In genomic region chr4:136476773-136477172, GRCh38 we compare ENCODE assay signal across 31 cellular contexts.
"Had no signal": no experiment of that assay in that cellular context is flagged by ENCODE, and none has a peak within 500 bp of the region (broad histone marks: within the 10 kb centered on the region; RNA-seq: fewer than 3 reads in every experiment).

No MANE protein-coding gene starts in this region.

- H3K36me3 Mint-ChIP-seq: activated naive CD4-positive, alpha-beta T cell treated with anti-CD3 and anti-CD28 coated beads, Interleukin-2, amount 50 U/mL, for 24 hours; activated naive CD8-positive, alpha-beta T cell treated with anti-CD3 and anti-CD28 coated beads for 36 hours had no signal

- H3K9me3 ChIP-seq: gastrocnemius medialis, heart left ventricle had no signal

- H3K9me3 Mint-ChIP-seq: activated B cell treated with CpG ODN at 0.5 μM for 24 hours; activated CD8-positive, alpha-beta T cell treated with anti-CD3 and anti-CD28 coated beads for 36 hours; activated naive CD8-positive, alpha-beta T cell treated with anti-CD3 and anti-CD28 coated beads, Interleukin-2, amount 50 U/mL, for 24 hours; dendritic cell treated with granulocyte-macrophage colony-stimulating factor and Interleukin-4, amounts not matched to agents 40 ng/mL and 50 ng/mL, for 4 days; endodermal cell had no signal

- ATAC-seq: activated CD4-positive, CD25-positive, alpha-beta regulatory T cell treated with anti-CD3 and anti-CD28 coated beads, Interleukin-2, amount 50 U/mL, for 24 hours; activated CD8-positive, alpha-beta T cell treated with anti-CD3 and anti-CD28 coated beads for 36 hours; activated naive CD8-positive, alpha-beta T cell treated with anti-CD3 and anti-CD28 coated beads, Interleukin-2, amount 50 U/mL, for 24 hours; activated T-cell treated with anti-CD3 and anti-CD28 coated beads, Interleukin-2, amount 50 U/mL, for 4 hours; activated T-helper 17 cell treated with anti-CD3 and anti-CD28 coated beads, Interleukin-2, amount 50 U/mL, for 72 hours; esophagus mucosa; gastrocnemius medialis; heart left ventricle; T-helper 17 cell had no signal

- DNase-seq: activated B cell treated with CpG ODN at 0.5 μM for 24 hours; activated CD4-positive, alpha-beta T cell treated with anti-CD3 and anti-CD28 coated beads for 48 hours; activated CD4-positive, alpha-beta T cell treated with anti-CD3 and anti-CD28 coated beads, Interleukin-2, amount 50 U/mL, for 1 hour; activated CD4-positive, alpha-beta T cell treated with anti-CD3 and anti-CD28 coated beads, Interleukin-2, amount 50 U/mL, for 48 hours; activated CD8-positive, alpha-beta memory T cell treated with anti-CD3 and anti-CD28 coated beads for 24 hours; activated CD8-positive, alpha-beta T cell treated with anti-CD3 and anti-CD28 coated beads for 36 hours; activated effector memory CD4-positive, alpha-beta T cell treated with Interleukin-2 at 50 U/mL for 16 hours; activated gamma-delta T cell treated with Interleukin-2 at 50 U/mL for 16 hours; activated naive CD4-positive, alpha-beta T cell treated with Interleukin-2 at 50 U/mL for 16 hours; activated naive CD8-positive, alpha-beta T cell treated with anti-CD3 and anti-CD28 coated beads for 36 hours; activated naive CD8-positive, alpha-beta T cell treated with anti-CD3 and anti-CD28 coated beads, Interleukin-2, amount 50 U/mL, for 24 hours; activated T-cell treated with anti-CD3 and anti-CD28 coated beads, Interleukin-2, amount 50 U/mL, for 4 hours; brain microvascular endothelial cell; dorsolateral prefrontal cortex; effector memory CD4-positive, alpha-beta T cell; endodermal cell; gastrocnemius medialis; glutamatergic neuron; heart left ventricle; T-helper 1 cell; T-helper 17 cell; T1000; WERI-Rb-1 had no signal

- H3K27me3 ChIP-seq: brain microvascular endothelial cell, dorsolateral prefrontal cortex, gastrocnemius medialis, heart left ventricle had no signal

- H3K27ac Mint-ChIP-seq: activated B cell treated with CpG ODN at 0.5 μM for 24 hours; activated CD8-positive, alpha-beta T cell treated with anti-CD3 and anti-CD28 coated beads for 36 hours; activated naive CD4-positive, alpha-beta T cell treated with anti-CD3 and anti-CD28 coated beads, Interleukin-2, amount 50 U/mL, for 24 hours; activated naive CD8-positive, alpha-beta T cell treated with anti-CD3 and anti-CD28 coated beads for 36 hours; activated naive CD8-positive, alpha-beta T cell treated with anti-CD3 and anti-CD28 coated beads, Interleukin-2, amount 50 U/mL, for 24 hours; activated T-helper 17 cell treated with anti-CD3 and anti-CD28 coated beads, Interleukin-2, amount 50 U/mL, for 72 hours; dendritic cell treated with granulocyte-macrophage colony-stimulating factor and Interleukin-4, amounts not matched to agents 40 ng/mL and 50 ng/mL, for 4 days; endodermal cell; T-helper 17 cell; T-helper 2 cell treated with Interferon-gamma antibody and Interleukin-4, amounts not matched to agents 5 μg/mL and 100 μg/mL, for 36 hours had no signal

- H3K4me3 ChIP-seq: coronary artery, dorsolateral prefrontal cortex, gastrocnemius medialis, heart left ventricle had no signal

- H3K36me3 ChIP-seq: brain microvascular endothelial cell, gastrocnemius medialis, heart left ventricle, WERI-Rb-1 had no signal

- H3K27me3 Mint-ChIP-seq: activated B cell treated with CpG ODN at 0.5 μM for 24 hours; activated CD8-positive, alpha-beta T cell treated with anti-CD3 and anti-CD28 coated beads for 36 hours; activated naive CD4-positive, alpha-beta T cell treated with anti-CD3 and anti-CD28 coated beads, Interleukin-2, amount 50 U/mL, for 24 hours; activated naive CD8-positive, alpha-beta T cell treated with anti-CD3 and anti-CD28 coated beads for 36 hours; activated naive CD8-positive, alpha-beta T cell treated with anti-CD3 and anti-CD28 coated beads, Interleukin-2, amount 50 U/mL, for 24 hours; activated T-helper 17 cell treated with anti-CD3 and anti-CD28 coated beads, Interleukin-2, amount 50 U/mL, for 72 hours; central memory CD8-positive, alpha-beta T cell; dendritic cell treated with granulocyte-macrophage colony-stimulating factor and Interleukin-4, amounts not matched to agents 40 ng/mL and 50 ng/mL, for 4 days; T-helper 17 cell had no signal

- H3K4me1 Mint-ChIP-seq: activated B cell treated with CpG ODN at 0.5 μM for 24 hours; activated naive CD4-positive, alpha-beta T cell treated with anti-CD3 and anti-CD28 coated beads, Interleukin-2, amount 50 U/mL, for 24 hours; activated naive CD8-positive, alpha-beta T cell treated with anti-CD3 and anti-CD28 coated beads for 36 hours; activated naive CD8-positive, alpha-beta T cell treated with anti-CD3 and anti-CD28 coated beads, Interleukin-2, amount 50 U/mL, for 24 hours; activated T-helper 17 cell treated with anti-CD3 and anti-CD28 coated beads, Interleukin-2, amount 50 U/mL, for 72 hours; central memory CD8-positive, alpha-beta T cell; endodermal cell; T-helper 17 cell had no signal

- H3K4me3 Mint-ChIP-seq: activated B cell treated with CpG ODN at 0.5 μM for 24 hours; activated CD8-positive, alpha-beta T cell treated with anti-CD3 and anti-CD28 coated beads for 36 hours; activated naive CD4-positive, alpha-beta T cell treated with anti-CD3 and anti-CD28 coated beads, Interleukin-2, amount 50 U/mL, for 24 hours; activated naive CD8-positive, alpha-beta T cell treated with anti-CD3 and anti-CD28 coated beads for 36 hours; activated naive CD8-positive, alpha-beta T cell treated with anti-CD3 and anti-CD28 coated beads, Interleukin-2, amount 50 U/mL, for 24 hours; activated T-cell treated with anti-CD3 and anti-CD28 coated beads, Interleukin-2, amount 50 U/mL, for 4 hours; activated T-helper 17 cell treated with anti-CD3 and anti-CD28 coated beads, Interleukin-2, amount 50 U/mL, for 72 hours; central memory CD8-positive, alpha-beta T cell; dendritic cell treated with granulocyte-macrophage colony-stimulating factor and Interleukin-4, amounts not matched to agents 40 ng/mL and 50 ng/mL, for 4 days; endodermal cell; T-helper 17 cell; T-helper 2 cell treated with Interferon-gamma antibody and Interleukin-4, amounts not matched to agents 5 μg/mL and 100 μg/mL, for 36 hours had no signal

- H3K27ac ChIP-seq: brain microvascular endothelial cell, coronary artery, dorsolateral prefrontal cortex, gastrocnemius medialis, heart left ventricle, WERI-Rb-1 had no signal
